In genomic region chr4:70721747-70722146, GRCh38 we compare ENCODE assay signal across 9 cellular contexts. TPM values are rescaled to one million over a fixed set of nuclear protein-coding genes. Genes with fewer than 3 reads are reported as not detected.
DNase-seq lines count a peak whose midpoint lies in the region; ATAC-seq, FAIRE-seq and TF ChIP-seq lines count a peak whose summit lies in the region.
"Had no signal": no experiment of that assay in that cellular context is flagged by ENCODE, and none has a peak within 500 bp of the region (broad histone marks: within the 10 kb centered on the region; RNA-seq: fewer than 3 reads in every experiment).

RUFY3 (plus strand) TSS chr4:70721964; CDS start chr4:70722574, 610 bp downstream.

- peak within 1 kb of the TSS; percentile 17 for H3K27ac Mint-ChIP-seq in activated naive CD8-positive, alpha-beta T cell treated with anti-CD3 and anti-CD28 coated beads, Interleukin-2, amount 50 U/mL, for 24 hours

- intact Hi-C loops in Right ventricle myocardium superior (cut with DNase I) (no loop called here), pancreas (cut with DNase I) (no loop called here)

- DNase-seq in DMS53 (lab: John Stamatoyannopoulos, UW) = peak; percentile 76
- peak; percentile 74 for DNase-seq in NCI-H2081 treated with DMSO at 0.1 percent for 48 hours (lab: John Stamatoyannopoulos, UW)
- DNase-seq in activated naive CD8-positive, alpha-beta T cell treated with anti-CD3 and anti-CD28 coated beads, Interleukin-2, amount 50 U/mL, for 24 hours = no peak
- no peak for DNase-seq in Right ventricle myocardium superior
- DNase-seq in pancreas = no peak
- no peak for DNase-seq in activated CD8-positive, alpha-beta memory T cell treated with anti-CD3 and anti-CD28 coated beads, Interleukin-2, amount 50 U/mL, for 4 hours

- H3K27me3 Mint-ChIP-seq in activated naive CD8-positive, alpha-beta T cell treated with anti-CD3 and anti-CD28 coated beads, Interleukin-2, amount 50 U/mL, for 24 hours = no peaks in the 10 kb centered on the region

- no peaks in the 10 kb centered on the region for H3K27me3 ChIP-seq in pancreas

- H3K36me3 ChIP-seq in pancreas = no peaks in the 10 kb centered on the region

- no peak within 1 kb of the TSS for H3K27ac ChIP-seq in pancreas
- H3K27ac ChIP-seq: SK-N-MC had no signal

- peak within 1 kb of the TSS in 1 of 4 donors; percentile 15 for H3K4me3 ChIP-seq in pancreas
- H3K4me3 ChIP-seq: SK-N-MC had no signal

- H3K9me3 ChIP-seq in pancreas = no peaks in the 10 kb centered on the region

- H3K4me1 ChIP-seq in pancreas = peaks cover 0 to 4% (median 3%) of the 10 kb centered on the region in 3 donors

- no peaks in the 10 kb centered on the region for H3K9me3 Mint-ChIP-seq in activated naive CD8-positive, alpha-beta T cell treated with anti-CD3 and anti-CD28 coated beads, Interleukin-2, amount 50 U/mL, for 24 hours

- WGBS in pancreas, 2 donors = 72 to 80% methylated on average over 3 of the region's 3 CpGs

- TF ChIP-seq CTCF in pancreas (IDR thresholded peaks at IDR 0.05) = no peak

- no peak for ATAC-seq in activated naive CD8-positive, alpha-beta T cell treated with anti-CD3 and anti-CD28 coated beads, Interleukin-2, amount 50 U/mL, for 24 hours
- ATAC-seq in Right ventricle myocardium superior (ENCODE audit: poor library complexity) (peak; percentile 92), pancreas (peak; percentile 40 to 89 (median 78)), HG03196 (IDR thresholded peaks at IDR 0.05; ENCODE audit: unreplicated experiment) (no peak), HG02763 (IDR thresholded peaks at IDR 0.05; ENCODE audit: unreplicated experiment) (no peak)

- no peaks in the 10 kb centered on the region for H3K36me3 Mint-ChIP-seq in activated naive CD8-positive, alpha-beta T cell treated with anti-CD3 and anti-CD28 coated beads, Interleukin-2, amount 50 U/mL, for 24 hours (ENCODE audit: low read depth)

- H3K4me1 Mint-ChIP-seq in activated naive CD8-positive, alpha-beta T cell treated with anti-CD3 and anti-CD28 coated beads, Interleukin-2, amount 50 U/mL, for 24 hours = peaks cover 31% of the 10 kb centered on the region

- peak; percentile 32 for FAIRE-seq in pancreas (lab: Jason Lieb, UNC)

- peak within 1 kb of the TSS; percentile 25 for H3K4me3 Mint-ChIP-seq in activated naive CD8-positive, alpha-beta T cell treated with anti-CD3 and anti-CD28 coated beads, Interleukin-2, amount 50 U/mL, for 24 hours

RNA-seq across cellular contexts. Expression of gene RUFY3, which starts in this region (rescaled TPM):
- 19.4 TPM for total RNA-seq in Right ventricle myocardium superior
- 10 to 100 TPM; 18.3 to 42.1 (median 19.8) TPM for total RNA-seq in pancreas
- polyA plus RNA-seq in pancreas = 10 to 100 TPM; 23.2 to 31.8 TPM

Comparison
In these comparisons a context has a peak if more than half of its experiments do, and no peak if none do; other contexts are left out.
1. DNase-seq: peak in DMS53 (single experiment) and NCI-H2081 treated with DMSO at 0.1 percent for 48 hours (single experiment); none in activated naive CD8-positive, alpha-beta T cell treated with anti-CD3 and anti-CD28 coated beads, Interleukin-2, amount 50 U/mL, for 24 hours (single experiment), Right ventricle myocardium superior (single experiment), pancreas (0 of 6) and activated CD8-positive, alpha-beta memory T cell treated with anti-CD3 and anti-CD28 coated beads, Interleukin-2, amount 50 U/mL, for 4 hours (single experiment).
2. ATAC-seq: peak in Right ventricle myocardium superior (single experiment) and pancreas (4 of 4); none in activated naive CD8-positive, alpha-beta T cell treated with anti-CD3 and anti-CD28 coated beads, Interleukin-2, amount 50 U/mL, for 24 hours (single experiment), HG03196 (single experiment) and HG02763 (single experiment).